ENCODE assay signal across 20 cellular contexts in the genomic region with DNA sequence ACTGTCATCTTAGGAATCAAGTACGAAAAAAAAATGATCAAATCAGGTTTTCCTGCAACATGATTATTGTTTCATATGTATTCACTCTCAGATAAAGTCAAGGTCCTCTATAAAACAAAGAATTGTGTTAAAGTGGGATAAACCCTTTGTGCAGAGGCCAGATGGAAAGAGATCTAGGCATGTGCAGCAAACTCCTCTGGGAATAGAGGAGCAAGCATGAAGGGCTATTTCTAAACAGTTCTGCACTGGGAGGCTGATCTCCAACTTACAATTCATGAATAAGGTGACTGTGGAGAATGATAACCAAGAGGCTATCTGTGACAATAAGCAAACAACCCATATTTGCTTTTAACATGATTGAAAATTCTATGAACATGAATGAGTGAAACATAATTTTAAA. TPM values are rescaled to one million over a fixed set of nuclear protein-coding genes. Genes with fewer than 3 reads are reported as not detected.
DNase-seq lines count a peak whose midpoint lies in the region; ATAC-seq, FAIRE-seq and TF ChIP-seq lines count a peak whose summit lies in the region.
"Had no signal": no experiment of that assay in that cellular context is flagged by ENCODE, and none has a peak within 500 bp of the region (broad histone marks: within the 10 kb centered on the region; RNA-seq: fewer than 3 reads in every experiment).

No MANE protein-coding gene starts in this region.

- H3K4me2 ChIP-seq in BLaER1 treated with 17β-estradiol and CSF1 and Interleukin-3, amounts not matched to agents 10 nM and 100 nM = peak overlapping the region in 10 of 11 experiments; percentile 5 to 94 (median 68); a peak in 17 of 22 replicates

- DNase-seq in LHCN-M2 (ENCODE audit: low read depth) (peak; percentile 19), NCI-H446 (lab: John Stamatoyannopoulos, UW) (peak; percentile 23 to 58), fibroblast of the aortic adventitia (ENCODE audit: low read depth) (peak; percentile 21), pancreas (no peak), small intestine (no peak), hepatic stellate cell (ENCODE audit: low spot score) (no peak), right cardiac atrium (no peak)
- DNase-seq: activated CD4-positive, alpha-beta T cell treated with anti-CD3 and anti-CD28 coated beads, Interleukin-2, amount 10 ng/mL, durations not matched to agents 24 days and 14 days; activated effector memory CD4-positive, alpha-beta T cell treated with Interleukin-2 at 50 U/mL for 16 hours; adrenal gland; H9; KBM-7; NCI-H1048; NK-92 treated with Interleukin-12 subunit alpha and Interleukin-12 subunit beta, amount 100 ng/mL, for 24 hours; sigmoid colon; stimulated activated CD4-positive, alpha-beta T cell treated with anti-CD3 and anti-CD28 coated beads, Interleukin-1b, Interleukin-23, amount 100 ng/mL, for 48 hours; stomach had no signal

- intact Hi-C loops in pancreas (cut with DNase I) = loop anchor here in 1 of 3 donors (10.0 kb wide), 1 partner anchor 214 kb away; no protein-coding TSS in a partner anchor
- intact Hi-C loops in right cardiac atrium (cut with DNase I) = no loop called here

- peaks cover 0 to 8% (median 4%) of the 10 kb centered on the region in 11 experiments; a peak in 13 of 22 replicates for H3K36me3 ChIP-seq in BLaER1 treated with 17β-estradiol and CSF1 and Interleukin-3, amounts not matched to agents 10 nM and 100 nM
- H3K36me3 ChIP-seq in pancreas (no peaks in the 10 kb centered on the region), small intestine (ENCODE audit: control insufficient read depth in 2 of 2, insufficient read depth in 2 of 2, low read length in 2 of 2) (no peaks in the 10 kb centered on the region)
- H3K36me3 ChIP-seq: adrenal gland, cardiac muscle cell, sigmoid colon, stomach had no signal

- H3K27ac ChIP-seq in BLaER1 treated with 17β-estradiol and CSF1 and Interleukin-3, amounts not matched to agents 10 nM and 100 nM = peak overlapping the region in 3 of 11 experiments; percentile 8 to 99 (median 95); a peak in 3 of 22 replicates
- H3K27ac ChIP-seq in pancreas (no peak overlapping the region), small intestine (ENCODE audit: low read depth in 1 of 2, low read length in 1 of 2) (no peak overlapping the region), right cardiac atrium (ENCODE audit: low read length) (no peak overlapping the region)
- H3K27ac ChIP-seq: adrenal gland, cardiac muscle cell, sigmoid colon, stomach had no signal

- no peak for TF ChIP-seq CTCF in fibroblast of the aortic adventitia (IDR thresholded peaks at IDR 0.05; ENCODE audit: insufficient read depth, low read length)
- TF ChIP-seq CTCF in pancreas (IDR thresholded peaks at IDR 0.05) = no peak

- FAIRE-seq in pancreas (lab: Jason Lieb, UNC) (no peak), small intestine (lab: Jason Lieb, UNC) (no peak)

- H3K27me3 ChIP-seq in BLaER1 treated with 17β-estradiol and CSF1 and Interleukin-3, amounts not matched to agents 10 nM and 100 nM = no peaks in the 10 kb centered on the region
- H3K27me3 ChIP-seq in pancreas (no peaks in the 10 kb centered on the region), small intestine (ENCODE audit: control insufficient read depth in 2 of 2, insufficient read depth in 2 of 2, low read length in 2 of 2) (no peaks in the 10 kb centered on the region), right cardiac atrium (ENCODE audit: control insufficient read depth, insufficient read depth) (no peaks in the 10 kb centered on the region)
- H3K27me3 ChIP-seq: adrenal gland, cardiac muscle cell, sigmoid colon, stomach had no signal

- ATAC-seq in pancreas = no peak
- no peak for ATAC-seq in right cardiac atrium
- ATAC-seq: esophagus mucosa had no signal

- H3K9ac ChIP-seq in BLaER1 treated with 17β-estradiol and CSF1 and Interleukin-3, amounts not matched to agents 10 nM and 100 nM = peak overlapping the region in 3 of 11 experiments; percentile 42 to 99 (median 97); a peak in 4 of 22 replicates

- peaks cover 32 to 71% (median 44%) of the 10 kb centered on the region in 10 experiments for H3K4me1 ChIP-seq in BLaER1 treated with 17β-estradiol and CSF1 and Interleukin-3, amounts not matched to agents 10 nM and 100 nM
- H3K4me1 ChIP-seq in pancreas = peaks cover 0 to 15% (median 7%) of the 10 kb centered on the region in 3 donors
- no peaks in the 10 kb centered on the region for H3K4me1 ChIP-seq in small intestine (ENCODE audit: control insufficient read depth in 2 of 2, insufficient read depth in 1 of 2, low read depth in 1 of 2, low read length in 1 of 2)
- no peaks in the 10 kb centered on the region for H3K4me1 ChIP-seq in right cardiac atrium (ENCODE audit: control insufficient read depth, insufficient read depth, low read length)

- peak overlapping the region in 1 of 10 experiments; percentile 23; a peak in 1 of 20 replicates for H3K4me3 ChIP-seq in BLaER1 treated with 17β-estradiol and CSF1 and Interleukin-3, amounts not matched to agents 10 nM and 100 nM
- H3K4me3 ChIP-seq in fibroblast of the aortic adventitia (ENCODE audit: low read depth, low read length) (no peak overlapping the region), pancreas (no peak overlapping the region), small intestine (ENCODE audit: low read depth in 1 of 2, low read length in 2 of 2) (no peak overlapping the region), right cardiac atrium (ENCODE audit: low read length) (no peak overlapping the region)
- H3K4me3 ChIP-seq: adrenal gland, cardiac muscle cell, sigmoid colon, stomach had no signal

- 47 to 51% methylated on average over 1 of the region's 1 CpG for WGBS in pancreas, 2 donors
- 82 to 92% (median 92%) methylated on average over 1 of the region's 1 CpG for WGBS in small intestine, 3 donors
- 68% methylated on average over 1 of the region's 1 CpG for WGBS in right cardiac atrium

- H4K20me1 ChIP-seq in BLaER1 treated with 17β-estradiol and CSF1 and Interleukin-3, amounts not matched to agents 10 nM and 100 nM = peaks cover 10 to 20% (median 18%) of the 10 kb centered on the region in 11 experiments; a peak in 15 of 22 replicates

- peaks cover 0 to 11% (median 7%) of the 10 kb centered on the region in 11 experiments; a peak in 10 of 22 replicates for H3K9me3 ChIP-seq in BLaER1 treated with 17β-estradiol and CSF1 and Interleukin-3, amounts not matched to agents 10 nM and 100 nM (replicated peaks in 1 of 11)
- no peaks in the 10 kb centered on the region for H3K9me3 ChIP-seq in pancreas
- no peaks in the 10 kb centered on the region for H3K9me3 ChIP-seq in small intestine (ENCODE audit: control insufficient read depth, low read depth)
- H3K9me3 ChIP-seq in right cardiac atrium (ENCODE audit: control insufficient read depth, low read length) = no peaks in the 10 kb centered on the region
- H3K9me3 ChIP-seq: adrenal gland, sigmoid colon, stomach had no signal

RNA-seq across cellular contexts. Expression of a gene that starts 2.4 kb away (rescaled TPM):
- total RNA-seq in LHCN-M2 (2014; rRNA removed) (38.7 and 48.9 TPM in 2 replicates), fibroblast of the aortic adventitia (ENCODE audit: low replicate concordance) (26.8 and 86.9 TPM in 2 replicates), pancreas (10 to 100 TPM; 25.3 to 53.0 (median 30.6) TPM), right cardiac atrium (10 to 100 TPM; 37.9 to 50.2 (median 46.7) TPM)
- polyA plus RNA-seq in LHCN-M2 (2012) = 14.5 TPM
- polyA plus RNA-seq in pancreas (1 to 10 TPM; 5.3 to 9.9 TPM), small intestine (1 to 10 TPM; 3.0 to 8.1 (median 4.7) TPM), right cardiac atrium (6.7 TPM)

Comparison
In these comparisons a context has a peak if more than half of its experiments do, and no peak if none do; other contexts are left out.
1. DNase-seq: peak in LHCN-M2 (single experiment), NCI-H446 (2 of 2) and fibroblast of the aortic adventitia (single experiment); none in pancreas (0 of 6), small intestine (single experiment), hepatic stellate cell (single experiment) and right cardiac atrium (0 of 3).